Comparison of ENCODE assay signal across 23 cellular contexts in genomic region chr12:46223047-46223446, GRCh38. TPM values are rescaled to one million over a fixed set of nuclear protein-coding genes. Genes with fewer than 3 reads are reported as not detected.
DNase-seq lines count a peak whose midpoint lies in the region; ATAC-seq, FAIRE-seq and TF ChIP-seq lines count a peak whose summit lies in the region.
"Had no signal": no experiment of that assay in that cellular context is flagged by ENCODE, and none has a peak within 500 bp of the region (broad histone marks: within the 10 kb centered on the region; RNA-seq: fewer than 3 reads in every experiment).

No MANE protein-coding gene starts in this region.

- peaks cover 20 to 60% of the 10 kb centered on the region in 2 donors for H3K36me3 Mint-ChIP-seq in activated T-cell treated with anti-CD3 and anti-CD28 coated beads, Interleukin-2, amount 50 U/mL, for 72 hours (ENCODE audit: insufficient read depth in 2 of 2)

- peaks cover 77% of the 10 kb centered on the region for H3K79me2 ChIP-seq in PC-9 (ENCODE audit: low read depth)
- peaks cover 45% of the 10 kb centered on the region for H3K79me2 ChIP-seq in K562 (ENCODE audit: control insufficient read depth, insufficient read depth, low read length)
- H3K79me2 ChIP-seq in smooth muscle cell (ENCODE audit: low read depth): peaks cover 21% of the 10 kb centered on the region

- H2AFZ ChIP-seq in PC-9 (no peak overlapping the region), K562 (ENCODE audit: low read depth, low read length) (no peak overlapping the region), smooth muscle cell (ENCODE audit: low read depth) (no peak overlapping the region)

- peak in 1 of 2 donors; percentile 19 for DNase-seq in activated T-cell treated with anti-CD3 and anti-CD28 coated beads, Interleukin-2, amount 50 U/mL, for 72 hours
- DNase-seq in activated T-cell treated with anti-CD3 and anti-CD28 coated beads for 4 hours (no peak), PC-9 (no peak), K562 (ENCODE audit: extremely low read depth in 1 of 4, low spot score in 3 of 4) (no peak), smooth muscle cell (lab: John Stamatoyannopoulos, UW; ENCODE audit: unreplicated experiment) (no peak), NCI-H748 treated with DMSO at 0.1 percent for 48 hours (lab: John Stamatoyannopoulos, UW) (no peak), SW480 (ENCODE audit: low spot score) (no peak)
- DNase-seq: activated CD4-positive, CD25-positive, alpha-beta regulatory T cell treated with anti-CD3 and anti-CD28 coated beads, Interleukin-2, amount 50 U/mL, for 72 hours; Caco-2; colonic mucosa; EL; foreskin keratinocyte; left colon; midbrain; NCI-H187; NCI-H446 treated with DMSO at 0.1 percent for 48 hours; nucleus accumbens; right cardiac atrium; SHP77 treated with DMSO at 0.1 percent for 48 hours; T-helper 9 cell had no signal

- H3K4me3 ChIP-seq in PC-9 (no peak overlapping the region), K562 (no peak overlapping the region), smooth muscle cell (no peak overlapping the region)
- H3K4me3 ChIP-seq: colonic mucosa, suprapubic skin had no signal

- H3K4me1 Mint-ChIP-seq in activated T-cell treated with anti-CD3 and anti-CD28 coated beads, Interleukin-2, amount 50 U/mL, for 72 hours (ENCODE audit: low read depth): peaks cover 80% of the 10 kb centered on the region

- H3K4me1 ChIP-seq in PC-9 (replicated peaks; ENCODE audit: insufficient read depth) (peaks cover 53% of the 10 kb centered on the region), K562 (replicated peaks in 1 of 2; ENCODE audit: control insufficient read depth in 2 of 2, insufficient read depth in 2 of 2, low read length in 2 of 2) (peaks cover 0 to 35% of the 10 kb centered on the region in 2 experiments; a peak in 4 of 5 replicates), smooth muscle cell (ENCODE audit: low read depth) (peaks cover 19% of the 10 kb centered on the region)

- H3K4me3 Mint-ChIP-seq in activated T-cell treated with anti-CD3 and anti-CD28 coated beads, Interleukin-2, amount 50 U/mL, for 72 hours: peak overlapping the region; percentile 13 to 83

- in situ Hi-C loops in K562 (cut with MboI): no loop called here

- peak overlapping the region; percentile 95 for H3K27ac Mint-ChIP-seq in activated T-cell treated with anti-CD3 and anti-CD28 coated beads, Interleukin-2, amount 50 U/mL, for 72 hours

- no peaks in the 10 kb centered on the region for H3K9me3 Mint-ChIP-seq in activated T-cell treated with anti-CD3 and anti-CD28 coated beads, Interleukin-2, amount 50 U/mL, for 72 hours

- peaks cover 24% of the 10 kb centered on the region for H4K20me1 ChIP-seq in PC-9 (ENCODE audit: insufficient read depth)
- H4K20me1 ChIP-seq in K562 (replicated peaks; ENCODE audit: control insufficient read depth, insufficient read depth, low read length): no peaks in the 10 kb centered on the region
- no peaks in the 10 kb centered on the region for H4K20me1 ChIP-seq in smooth muscle cell (ENCODE audit: low read depth)

- H3K9me1 ChIP-seq in K562 (ENCODE audit: control insufficient read depth, insufficient read depth, low read length): no peaks in the 10 kb centered on the region

- H3K36me3 ChIP-seq in PC-9 (ENCODE audit: low read depth) (peaks cover 67% of the 10 kb centered on the region), K562 (ENCODE audit: control insufficient read depth, insufficient read depth, low read length) (peaks cover 75% of the 10 kb centered on the region), smooth muscle cell (ENCODE audit: low read depth) (no peaks in the 10 kb centered on the region)
- H3K36me3 ChIP-seq: colonic mucosa, suprapubic skin had no signal

- TF ChIP-seq EP300 in K562 (IDR thresholded peaks at IDR 0.05; ENCODE audit: low read length): no peak

- TF ChIP-seq CTCF in PC-9 (conservative IDR thresholded peaks at IDR 0.05) (no peak), K562 (IDR thresholded peaks at IDR 0.05 in 2 of 3, conservative IDR thresholded peaks at IDR 0.05 in 1 of 3; ENCODE audit: insufficient read depth in 2 of 3, low read depth in 1 of 3, low read length in 3 of 3) (no peak), smooth muscle cell (IDR thresholded peaks at IDR 0.05; ENCODE audit: borderline replicate concordance, insufficient read depth, poor library complexity, severe bottlenecking) (no peak)

- no peaks in the 10 kb centered on the region for H3K27me3 ChIP-seq in PC-9 (ENCODE audit: insufficient read depth, low read depth)
- no peaks in the 10 kb centered on the region for H3K27me3 ChIP-seq in K562 (ENCODE audit: control insufficient read depth in 2 of 2, insufficient read depth in 2 of 2, low read length in 2 of 2)
- H3K27me3 ChIP-seq in smooth muscle cell (ENCODE audit: low read depth): no peaks in the 10 kb centered on the region
- H3K27me3 ChIP-seq: colonic mucosa, foreskin keratinocyte, suprapubic skin had no signal

- H3K9me3 ChIP-seq in PC-9 (ENCODE audit: insufficient read depth, low read depth) (no peaks in the 10 kb centered on the region), K562 (replicated peaks; ENCODE audit: control insufficient read depth, insufficient read depth, low read depth, low read length) (no peaks in the 10 kb centered on the region), smooth muscle cell (replicated peaks; ENCODE audit: low read depth) (no peaks in the 10 kb centered on the region)
- H3K9me3 ChIP-seq: Caco-2, colonic mucosa, suprapubic skin had no signal

- BruUV-seq in PC-9 (replicated peaks; lab: Mats Ljungman, UMichigan): no TSS peak
- BruUV-seq in K562 (replicated peaks; lab: Mats Ljungman, UMichigan): no TSS peak

- WGBS in K562 (ENCODE audit: insufficient coverage, low coverage, missing lambda C conversion rate): 87% methylated on average over 5 of the region's 5 CpGs
- 99% methylated on average over 5 of the region's 5 CpGs for WGBS in smooth muscle cell (ENCODE audit: low lambda C conversion rate)

- CTCF ChIA-PET in PC-9 (lab: Charles Lee) (no interaction called here), K562 (lab: Yijun Ruan, JAX; ENCODE audit: low intra/inter-chr PET ratio) (no interaction called here)

- POLR2A ChIA-PET in PC-9 (lab: Charles Lee; ENCODE audit: unreplicated experiment): no interaction called here
- POLR2A ChIA-PET in K562 (lab: Yijun Ruan, JAX): interaction anchor here (1.7 kb wide), 1 partner anchor 24 kb away, joined by 4 read pairs; no protein-coding TSS in a partner anchor

- H3K4me2 ChIP-seq in PC-9 (no peak overlapping the region), K562 (ENCODE audit: insufficient read depth, low read length) (no peak overlapping the region), smooth muscle cell (no peak overlapping the region)

- no peaks in the 10 kb centered on the region for H3K9me2 ChIP-seq in PC-9 (ENCODE audit: insufficient read depth)

- intact Hi-C loops in PC-9 (cut with micrococcal nuclease; ENCODE audit: unreplicated experiment): loop anchor here (5.0 kb wide), 1 partner anchor 231 kb away; the partner anchor contains the start of gene SCAF11
- intact Hi-C loops in K562 (cut with micrococcal nuclease): loop anchor here (5.0 kb wide), 1 partner anchor 34 kb away; no protein-coding TSS in a partner anchor

- no peaks in the 10 kb centered on the region for H3K27me3 Mint-ChIP-seq in activated T-cell treated with anti-CD3 and anti-CD28 coated beads, Interleukin-2, amount 50 U/mL, for 72 hours (ENCODE audit: low read depth)

- 0 out of 2 replicates have a peak overlapping the region, but pooled peaks have one; percentile 7 for H3K27ac ChIP-seq in PC-9
- no peak overlapping the region for H3K27ac ChIP-seq in K562 (ENCODE audit: extremely low read depth, low read depth, low read length)
- peak overlapping the region; percentile 82 for H3K27ac ChIP-seq in smooth muscle cell (ENCODE audit: low read depth)
- H3K27ac ChIP-seq: colonic mucosa, foreskin keratinocyte, suprapubic skin had no signal

- H3F3A ChIP-seq in PC-9 (ENCODE audit: insufficient read depth, low read depth) (peaks cover 62% of the 10 kb centered on the region), smooth muscle cell (ENCODE audit: low read depth) (peaks cover 8% of the 10 kb centered on the region)

- ATAC-seq in activated T-cell treated with anti-CD3 and anti-CD28 coated beads, Interleukin-2, amount 50 U/mL, for 72 hours (replicated peaks in 1 of 2): no peak
- ATAC-seq in K562 (no peak), GM19452 (IDR thresholded peaks at IDR 0.05; ENCODE audit: unreplicated experiment) (no peak)
- ATAC-seq: foreskin keratinocyte, left colon, right cardiac atrium had no signal

- no peak for TF ChIP-seq POLR2A in K562 (conservative IDR thresholded peaks at IDR 0.05)

- no peak overlapping the region for H3K9ac ChIP-seq in K562 (ENCODE audit: insufficient read depth in 1 of 2, low read depth in 2 of 2, low read length in 2 of 2)
- H3K9ac ChIP-seq in smooth muscle cell (ENCODE audit: low read depth): no peak overlapping the region

- FAIRE-seq in K562 (lab: Jason Lieb, UNC): no peak
- FAIRE-seq: endothelial cell of umbilical vein had no signal

- no peak for TF ChIP-seq RAD21 in K562 (CRISPR knock-in tag; conservative IDR thresholded peaks at IDR 0.05 in 1 of 2, IDR thresholded peaks at IDR 0.05 in 1 of 2)

TF ChIP-seq in K562, 482 proteins besides CTCF, POLR2A, EP300 and RAD21 (continues in another document):
- TF ChIP-seq ZNF282 (CRISPR knock-in tag; IDR thresholded peaks at IDR 0.05): no peak
- TF ChIP-seq ZNF212 (CRISPR knock-in tag; IDR thresholded peaks at IDR 0.05): no peak
- TF ChIP-seq RBM25 (IDR thresholded peaks at IDR 0.05; ENCODE audit: low read depth, low read length, severe bottlenecking): peak; percentile 80

RNA-seq across cellular contexts. Expression of gene SLC38A1, which starts 45.8 kb away (rescaled TPM):
- 100 to 1,000 TPM; 265 to 277 TPM for total RNA-seq in activated T-cell treated with anti-CD3 and anti-CD28 coated beads, Interleukin-2, amount 50 U/mL, for 72 hours
- total RNA-seq in PC-9 (2021): 77.7 and 131 TPM in 2 replicates
- 101 and 216 TPM in 2 replicates for total RNA-seq in K562 (2011; cell fraction: chromatin; rRNA removed; ENCODE audit: low replicate concordance)
- total RNA-seq in K562 (2011; cell fraction: nucleolus; rRNA removed): 66.2 and 82.1 TPM in 2 replicates
- 126 and 163 TPM in 2 replicates for total RNA-seq in K562 (2011; cell fraction: nucleoplasm; rRNA removed)
- total RNA-seq in K562 (2014; rRNA removed): 64.5 and 71.8 TPM in 2 replicates
- 99.9 and 112 TPM in 2 replicates for total RNA-seq in K562 (2014; rRNA removed; fragmentation: Illumina TruSeq; extraction: Trizol)
- 79.7 and 88.7 TPM in 2 replicates for total RNA-seq in K562 (2015; rRNA removed; fragmentation: Illumina TruSeq; extraction: Trizol)
- total RNA-seq in K562 (2021): 104 and 112 TPM in 2 replicates
- 32.4 and 54.4 TPM in 2 replicates for polyA plus RNA-seq in K562 (2011; rRNA removed)
- polyA plus RNA-seq in K562 (2011; cell fraction: cytosol; rRNA removed): 14.0 and 24.2 TPM in 2 replicates
- 26.6 and 28.4 TPM in 2 replicates for polyA plus RNA-seq in K562 (2011; cell fraction: nucleus; rRNA removed)
- polyA plus RNA-seq in K562 (2012): 62.7 and 87.2 TPM in 2 replicates
- 86.1 and 92.2 TPM in 2 replicates for polyA plus RNA-seq in K562 (2014; fragmentation: Illumina TruSeq; extraction: Trizol)
- polyA plus RNA-seq in K562 (2014; fragmentation: Nextera tagmentation; extraction: Ambion mirVana): 10 to 100 TPM; 51.9 to 75.0 TPM
- polyA plus RNA-seq in K562 (2014; rRNA removed): 54.7 and 56.9 TPM in 2 replicates
- 117 and 153 TPM in 2 replicates for polyA minus RNA-seq in K562 (2011; rRNA and poly(A)+ RNA removed)
- polyA minus RNA-seq in K562 (2011; cell fraction: cytosol; rRNA and poly(A)+ RNA removed): 32.7 and 53.4 TPM in 2 replicates
- 39.6 and 49.0 TPM in 2 replicates for polyA minus RNA-seq in K562 (2011; cell fraction: nucleus; rRNA and poly(A)+ RNA removed)
- 64.4 and 85.8 TPM in 2 replicates for total RNA-seq in smooth muscle cell
- polyA plus RNA-seq in smooth muscle cell: 23.5 and 38.5 TPM in 2 replicates
